ENCODE assay signal across 21 cellular contexts in genomic region chr14:99067141-99067920, GRCh38.
DNase-seq lines count a peak whose midpoint lies in the region; ATAC-seq and TF ChIP-seq lines count a peak whose summit lies in the region.
"Had no signal": no experiment of that assay in that cellular context is flagged by ENCODE, and none has a peak within 500 bp of the region (broad histone marks: within the 10 kb centered on the region; RNA-seq: fewer than 3 reads in every experiment).

No MANE protein-coding gene starts in this region.

- no peak overlapping the region for H3K4me2 ChIP-seq in Karpas-422 (ENCODE audit: low read depth, low read length, poor library complexity, severe bottlenecking)
- H3K4me2 ChIP-seq in smooth muscle cell, result no peak overlapping the region

- H4K20me1 ChIP-seq in Karpas-422 (ENCODE audit: insufficient read depth, low read depth, low read length) (no peaks in the 10 kb centered on the region), smooth muscle cell (ENCODE audit: low read depth) (no peaks in the 10 kb centered on the region)

- H3K4me3 ChIP-seq in mucosa of descending colon (no peak overlapping the region), suprapubic skin (no peak overlapping the region), Karpas-422 (ENCODE audit: low read length) (no peak overlapping the region), smooth muscle cell (no peak overlapping the region)

- intact Hi-C loops in mucosa of descending colon (cut with DNase I, micrococcal nuclease), result no loop called here
- intact Hi-C loops in left ventricle myocardium superior (cut with micrococcal nuclease), result no loop called here

- no peak for TF ChIP-seq POLR2A in suprapubic skin (IDR thresholded peaks at IDR 0.05)

- H3K79me2 ChIP-seq in Karpas-422 (ENCODE audit: low read length) (no peaks in the 10 kb centered on the region), smooth muscle cell (ENCODE audit: low read depth) (no peaks in the 10 kb centered on the region)

- H3K4me1 ChIP-seq in mucosa of descending colon (ENCODE audit: low read depth) (no peaks in the 10 kb centered on the region), suprapubic skin (peaks cover 26% of the 10 kb centered on the region), Karpas-422 (ENCODE audit: low read length) (no peaks in the 10 kb centered on the region), smooth muscle cell (ENCODE audit: low read depth) (no peaks in the 10 kb centered on the region)

- H3K27me3 ChIP-seq in suprapubic skin, result no peaks in the 10 kb centered on the region
- no peaks in the 10 kb centered on the region for H3K27me3 ChIP-seq in Karpas-422 (ENCODE audit: low read length)
- no peaks in the 10 kb centered on the region for H3K27me3 ChIP-seq in smooth muscle cell (ENCODE audit: low read depth)

- H3K27ac ChIP-seq in RWPE1 (peak overlapping the region; percentile 99), suprapubic skin (peak overlapping the region; percentile 42), Karpas-422 (ENCODE audit: low read length) (no peak overlapping the region), smooth muscle cell (ENCODE audit: low read depth) (no peak overlapping the region)

- CTCF ChIA-PET in RWPE1 (lab: Yijun Ruan, JAX), result no interaction called here

- whole genome bisulfite sequencing in suprapubic skin, result no CpG with 5 or more reads among the region's 2 CpGs
- WGBS in smooth muscle cell (ENCODE audit: low lambda C conversion rate), result no CpG with 5 or more reads among the region's 2 CpGs

- H3K36me3 ChIP-seq in mucosa of descending colon (ENCODE audit: low read depth) (no peaks in the 10 kb centered on the region), suprapubic skin (no peaks in the 10 kb centered on the region), Karpas-422 (ENCODE audit: insufficient read depth, low read length) (no peaks in the 10 kb centered on the region), smooth muscle cell (ENCODE audit: low read depth) (no peaks in the 10 kb centered on the region)

- no peak for TF ChIP-seq CTCF in RWPE1 (conservative IDR thresholded peaks at IDR 0.05; ENCODE audit: low read depth)
- TF ChIP-seq CTCF in mucosa of descending colon (IDR thresholded peaks at IDR 0.05), result no peak
- TF ChIP-seq CTCF in suprapubic skin (IDR thresholded peaks at IDR 0.05), result no peak
- TF ChIP-seq CTCF in smooth muscle cell (IDR thresholded peaks at IDR 0.05; ENCODE audit: borderline replicate concordance, insufficient read depth, poor library complexity, severe bottlenecking), result no peak

- H3K9ac ChIP-seq in Karpas-422 (ENCODE audit: low read length), result no peak overlapping the region
- no peak overlapping the region for H3K9ac ChIP-seq in smooth muscle cell (ENCODE audit: low read depth)

- ATAC-seq in esophagus mucosa (peak; percentile 35), mucosa of descending colon (peak; percentile 21), left ventricle myocardium superior (no peak)
- ATAC-seq: PC-3, SK-N-SH treated with all-trans-retinoic acid at 6 μM for 48 hours had no signal

- no peak overlapping the region for H2AFZ ChIP-seq in Karpas-422 (ENCODE audit: low read length)
- H2AFZ ChIP-seq in smooth muscle cell (ENCODE audit: low read depth), result no peak overlapping the region

- TF ChIP-seq EP300 in suprapubic skin (IDR thresholded peaks at IDR 0.05), result no peak

- H3F3A ChIP-seq in smooth muscle cell (ENCODE audit: low read depth), result no peaks in the 10 kb centered on the region

- DNase-seq in RWPE1 (ENCODE audit: low spot score), result no peak
- DNase-seq in mucosa of descending colon, result no peak
- DNase-seq in suprapubic skin (ENCODE audit: low spot score in 2 of 2), result no peak
- no peak for DNase-seq in Karpas-422
- no peak for DNase-seq in AG08396 (ENCODE audit: low spot score)
- DNase-seq in smooth muscle cell (lab: John Stamatoyannopoulos, UW; ENCODE audit: unreplicated experiment), result no peak
- no peak for DNase-seq in left ventricle myocardium superior
- DNase-seq: ACHN, DMS153, GDM1, HCEC 1CT, KG1, NCI-H1417, NCI-H187 treated with DMSO at 0.1 percent for 48 hours, NCI-H2227 treated with DMSO at 0.1 percent for 48 hours, NCI-H510A treated with DMSO at 0.1 percent for 48 hours, PC-3, RPMI8226, SIG-M5 had no signal

- H3K9me2 ChIP-seq in Karpas-422 (replicated peaks; ENCODE audit: insufficient read depth, low read length), result no peaks in the 10 kb centered on the region

- POLR2A ChIA-PET in RWPE1 (lab: Yijun Ruan, JAX; ENCODE audit: low non-redundant PET), result no interaction called here

- H3K9me3 ChIP-seq in mucosa of descending colon (no peaks in the 10 kb centered on the region), suprapubic skin (no peaks in the 10 kb centered on the region), Karpas-422 (ENCODE audit: low read length) (peaks cover 6% of the 10 kb centered on the region; the same call in 1 of the 2 replicates), smooth muscle cell (replicated peaks; ENCODE audit: low read depth) (no peaks in the 10 kb centered on the region)

Comparison
In these comparisons a context has a peak if more than half of its experiments do, and no peak if none do; other contexts are left out.
1. H3K27ac ChIP-seq: peak in RWPE1 (single experiment) and suprapubic skin (single experiment); none in Karpas-422 (single experiment) and smooth muscle cell (single experiment).